15 cellular contexts compared by ENCODE assay signal in the genomic region with DNA sequence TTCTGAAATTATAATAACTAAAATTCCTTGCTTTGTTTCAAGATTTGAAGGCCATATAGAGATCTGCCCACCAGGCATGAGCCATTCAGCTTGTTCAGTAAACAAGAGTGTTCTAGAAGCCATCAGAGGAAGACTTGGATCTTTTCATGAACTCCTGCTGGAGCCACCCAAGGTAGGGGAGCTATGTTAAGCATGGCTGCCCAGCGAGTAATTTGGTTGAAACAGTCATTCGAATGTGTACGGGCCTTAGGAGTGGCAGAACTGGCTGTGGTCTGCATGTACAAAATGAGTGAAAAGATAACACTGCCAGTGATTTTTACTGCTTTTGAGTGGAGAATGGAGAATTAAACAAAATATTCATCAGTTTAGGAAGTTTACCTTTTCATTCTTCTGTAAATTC.
"Had no signal": no experiment of that assay in that cellular context is flagged by ENCODE, and none has a peak within 500 bp of the region (broad histone marks: within the 10 kb centered on the region; RNA-seq: fewer than 3 reads in every experiment).

No MANE protein-coding gene starts in this region.

- H3K4me1 Mint-ChIP-seq: nephron progenitor cell had no signal

- ATAC-seq: effector memory CD8-positive, alpha-beta T cell; gastroesophageal sphincter; left colon; naive thymus-derived CD4-positive, alpha-beta T cell; right cardiac atrium; stimulated activated naive CD8-positive, alpha-beta T cell treated with anti-CD3 and anti-CD28 coated beads, Interleukin-15, amount 100 ng/mL, for 72 hours had no signal

- H3K27ac Mint-ChIP-seq: dendritic cell treated with granulocyte-macrophage colony-stimulating factor and Interleukin-4, amounts not matched to agents 40 ng/mL and 50 ng/mL, for 4 days; nephron progenitor cell had no signal

- H3K9me3 Mint-ChIP-seq: dendritic cell treated with granulocyte-macrophage colony-stimulating factor and Interleukin-4, amounts not matched to agents 40 ng/mL and 50 ng/mL, for 4 days; effector memory CD8-positive, alpha-beta T cell; immature natural killer cell; nephron progenitor cell; stimulated activated naive CD8-positive, alpha-beta T cell treated with anti-CD3 and anti-CD28 coated beads, Interleukin-15, amount 100 ng/mL, for 72 hours had no signal

- H3K27me3 Mint-ChIP-seq: dendritic cell treated with granulocyte-macrophage colony-stimulating factor and Interleukin-4, amounts not matched to agents 40 ng/mL and 50 ng/mL, for 4 days; effector memory CD8-positive, alpha-beta T cell; naive thymus-derived CD4-positive, alpha-beta T cell; stimulated activated naive CD8-positive, alpha-beta T cell treated with anti-CD3 and anti-CD28 coated beads, Interleukin-15, amount 100 ng/mL, for 72 hours had no signal

- DNase-seq: cerebellar nuclear complex; effector memory CD8-positive, alpha-beta T cell; immature natural killer cell; left colon; mesendoderm; naive thymus-derived CD4-positive, alpha-beta T cell; nephron progenitor cell; right cardiac atrium; small intestine; stimulated activated CD4-positive, alpha-beta T cell treated with anti-CD3 and anti-CD28 coated beads, Interleukin-12 subunit alpha, Interleukin-12 subunit beta, amount 100 ng/mL, for 4 hours; stimulated activated naive CD8-positive, alpha-beta T cell treated with anti-CD3 and anti-CD28 coated beads, Interleukin-15, amount 100 ng/mL, for 72 hours; testis; transverse colon had no signal

- H3K4me3 Mint-ChIP-seq: dendritic cell treated with granulocyte-macrophage colony-stimulating factor and Interleukin-4, amounts not matched to agents 40 ng/mL and 50 ng/mL, for 4 days; effector memory CD8-positive, alpha-beta T cell; immature natural killer cell; naive thymus-derived CD4-positive, alpha-beta T cell; nephron progenitor cell; stimulated activated naive CD8-positive, alpha-beta T cell treated with anti-CD3 and anti-CD28 coated beads, Interleukin-15, amount 100 ng/mL, for 72 hours had no signal
